Comparison of ENCODE assay signal across 16 cellular contexts in the genomic region with DNA sequence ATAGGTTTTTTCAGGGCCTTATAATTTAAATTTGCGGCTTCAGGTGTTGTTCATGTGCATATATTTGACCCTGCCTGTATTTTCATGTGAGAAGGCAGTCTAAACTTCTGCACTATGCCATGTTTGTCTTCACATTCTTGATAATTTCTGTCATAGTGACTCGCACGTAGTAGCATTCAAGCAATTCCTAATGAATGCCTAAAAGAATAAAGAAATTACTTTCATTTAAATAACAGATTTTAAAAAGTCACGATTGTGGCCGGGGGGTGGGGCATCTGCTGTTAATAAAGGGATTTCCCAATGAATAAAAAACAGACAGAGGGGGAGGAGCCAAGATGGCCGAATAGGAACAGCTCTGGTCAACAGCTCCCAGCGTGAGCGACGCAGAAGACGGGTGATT.
DNase-seq lines count a peak whose midpoint lies in the region; ATAC-seq and TF ChIP-seq lines count a peak whose summit lies in the region.
"Had no signal": no experiment of that assay in that cellular context is flagged by ENCODE, and none has a peak within 500 bp of the region (broad histone marks: within the 10 kb centered on the region; RNA-seq: fewer than 3 reads in every experiment).

No MANE protein-coding gene starts in this region.

- H3K79me2 ChIP-seq in osteoblast (ENCODE audit: insufficient read depth, low read length): peaks cover 6% of the 10 kb centered on the region
- H3K79me2 ChIP-seq: parathyroid adenoma had no signal

- H3K9me3 ChIP-seq in MG63: no peaks in the 10 kb centered on the region; the same call in 1 of the 2 replicates
- H3K9me3 ChIP-seq in osteoblast (ENCODE audit: low read depth, low read length): no peaks in the 10 kb centered on the region
- no peaks in the 10 kb centered on the region for H3K9me3 ChIP-seq in mucosa of descending colon
- H3K9me3 ChIP-seq: colonic mucosa had no signal

- intact Hi-C loops in mucosa of descending colon (cut with DNase I, micrococcal nuclease): no loop called here

- H3K4me3 ChIP-seq in MG63 (no peak overlapping the region), osteoblast (ENCODE audit: insufficient read depth, low read length) (no peak overlapping the region), mucosa of descending colon (no peak overlapping the region)
- H3K4me3 ChIP-seq: BLaER1 treated with 17β-estradiol and CSF1 and Interleukin-3, amounts not matched to agents 10 nM and 100 nM; colonic mucosa; HAP-1 had no signal

- H3K4me2 ChIP-seq in osteoblast (ENCODE audit: insufficient read depth, low read length): no peak overlapping the region
- H3K4me2 ChIP-seq: BLaER1 treated with 17β-estradiol and CSF1 and Interleukin-3, amounts not matched to agents 10 nM and 100 nM had no signal

- H2AFZ ChIP-seq in osteoblast (ENCODE audit: low read length): no peak overlapping the region
- H2AFZ ChIP-seq: parathyroid adenoma had no signal

- peaks cover 40% of the 10 kb centered on the region for H3K4me1 ChIP-seq in osteoblast (ENCODE audit: insufficient read depth, low read length)
- no peaks in the 10 kb centered on the region for H3K4me1 ChIP-seq in mucosa of descending colon (ENCODE audit: low read depth)
- H3K4me1 ChIP-seq: BLaER1 treated with 17β-estradiol and CSF1 and Interleukin-3, amounts not matched to agents 10 nM and 100 nM; colonic mucosa; HAP-1; parathyroid adenoma had no signal

- no peaks in the 10 kb centered on the region for H3K27me3 Mint-ChIP-seq in chondrocyte (ENCODE audit: low read depth)

- no peaks in the 10 kb centered on the region for H4K20me1 ChIP-seq in osteoblast (ENCODE audit: insufficient read depth, low read length)
- H4K20me1 ChIP-seq: BLaER1 treated with 17β-estradiol and CSF1 and Interleukin-3, amounts not matched to agents 10 nM and 100 nM had no signal

- peak overlapping the region; percentile 85 for H3K27ac ChIP-seq in osteoblast (ENCODE audit: low read depth, low read length)
- H3K27ac ChIP-seq: BLaER1 treated with 17β-estradiol and CSF1 and Interleukin-3, amounts not matched to agents 10 nM and 100 nM; colonic mucosa; parathyroid adenoma had no signal

- H3K9me3 Mint-ChIP-seq in chondrocyte (ENCODE audit: low read depth): peaks cover 3% of the 10 kb centered on the region

- TF ChIP-seq CTCF in chondrocyte (IDR thresholded peaks at IDR 0.05) (no peak), osteoblast (IDR thresholded peaks at IDR 0.05; ENCODE audit: extremely low read depth, low read depth, low read length) (no peak), mucosa of descending colon (IDR thresholded peaks at IDR 0.05) (no peak)

- peak; percentile 13 for DNase-seq in Daoy (ENCODE audit: low read depth)
- peak; percentile 28 for DNase-seq in MG63
- no peak for DNase-seq in chondrocyte (ENCODE audit: low spot score)
- DNase-seq in osteoblast (ENCODE audit: insufficient read length, low spot score, missing footprints): peak; percentile 89
- no peak for DNase-seq in mucosa of descending colon
- DNase-seq in GOT3 (lab: John Stamatoyannopoulos, UW): no peak
- DNase-seq: activated effector memory CD4-positive, alpha-beta T cell treated with anti-CD3 and anti-CD28 coated beads, Interleukin-2, amount 50 U/mL, for 16 hours; amygdala; colonic mucosa; NCI-H446 treated with DMSO at 0.1 percent for 48 hours; stimulated activated CD4-positive, alpha-beta T cell treated with anti-CD3 and anti-CD28 coated beads, Interleukin-4, amount 100 ng/mL, for 4 hours; T-helper 9 cell had no signal

- ATAC-seq in mucosa of descending colon: no peak
- no peak for ATAC-seq in HG02798 (IDR thresholded peaks at IDR 0.05; ENCODE audit: poor library complexity, unreplicated experiment)

- H3K36me3 ChIP-seq in MG63 (no peaks in the 10 kb centered on the region; the same call in 1 of the 2 replicates), osteoblast (ENCODE audit: insufficient read depth, low read length) (peaks cover 11% of the 10 kb centered on the region), mucosa of descending colon (ENCODE audit: low read depth) (no peaks in the 10 kb centered on the region)
- H3K36me3 ChIP-seq: BLaER1 treated with 17β-estradiol and CSF1 and Interleukin-3, amounts not matched to agents 10 nM and 100 nM; colonic mucosa; HAP-1 had no signal

- peaks cover 8% of the 10 kb centered on the region for H3K36me3 Mint-ChIP-seq in chondrocyte (ENCODE audit: low read depth)

- H3K27ac Mint-ChIP-seq in chondrocyte (ENCODE audit: unreplicated experiment): peak overlapping the region; percentile 73

- no peaks in the 10 kb centered on the region for H3K27me3 ChIP-seq in MG63
- no peaks in the 10 kb centered on the region for H3K27me3 ChIP-seq in osteoblast (ENCODE audit: insufficient read depth, low read length)
- H3K27me3 ChIP-seq: BLaER1 treated with 17β-estradiol and CSF1 and Interleukin-3, amounts not matched to agents 10 nM and 100 nM; colonic mucosa had no signal

- peaks cover 28% of the 10 kb centered on the region for H3K4me1 Mint-ChIP-seq in chondrocyte (ENCODE audit: low read depth)

- no peak overlapping the region for H3K4me3 Mint-ChIP-seq in chondrocyte (ENCODE audit: unreplicated experiment)

Comparison
In these comparisons a context has a peak if more than half of its experiments do, and no peak if none do; other contexts are left out.
1. DNase-seq: peak in Daoy (single experiment), MG63 (single experiment) and osteoblast (single experiment); none in chondrocyte (single experiment), mucosa of descending colon (0 of 3) and GOT3 (single experiment).